Comparison of ENCODE assay signal across 25 cellular contexts in the genomic region with DNA sequence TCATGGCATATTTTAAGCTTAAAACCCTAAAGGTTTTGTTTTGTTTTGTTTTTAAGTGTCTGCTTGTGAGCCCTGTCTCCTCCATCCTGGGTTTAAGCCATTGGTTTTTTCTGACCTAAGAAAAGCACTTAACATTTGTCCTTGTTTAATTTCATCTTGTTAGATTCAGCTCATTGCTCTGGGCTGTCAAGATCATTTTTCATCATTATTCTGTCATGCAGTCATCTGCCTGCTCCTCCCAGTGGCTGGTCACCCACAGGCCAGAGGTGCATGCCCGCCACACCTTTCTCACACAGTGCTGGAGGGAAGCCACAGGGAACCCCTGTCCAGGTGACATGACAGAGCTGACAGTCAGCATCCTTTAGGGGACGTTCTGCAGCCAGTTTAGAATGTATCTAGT. TPM values are rescaled to one million over a fixed set of nuclear protein-coding genes. Genes with fewer than 3 reads are reported as not detected.
"Had no signal": no experiment of that assay in that cellular context is flagged by ENCODE, and none has a peak within 500 bp of the region (broad histone marks: within the 10 kb centered on the region; RNA-seq: fewer than 3 reads in every experiment).

No MANE protein-coding gene starts in this region.

- H3K4me3 Mint-ChIP-seq: T-helper 17 cell had no signal

- H3K27me3 Mint-ChIP-seq: T-helper 17 cell had no signal

- DNase-seq: KBM-7, MV-4-11, NCI-H1048, NCI-H1105, NCI-H1436, NCI-H187, NCI-H2029, NCI-H2081 treated with DMSO at 0.1 percent for 48 hours, NCI-H2171, NCI-H226, NCI-H446 treated with DMSO at 0.1 percent for 48 hours, NCI-H510A treated with DMSO at 0.1 percent for 48 hours, NCI-H526, NCI-H748 treated with DMSO at 0.1 percent for 48 hours, PC-3, SHP77, T-helper 1 cell, T-helper 17 cell had no signal

- H3K27ac Mint-ChIP-seq: T-helper 17 cell had no signal

- H3K4me1 Mint-ChIP-seq: T-helper 17 cell had no signal

- H3K27ac ChIP-seq: RWPE1 had no signal

- ATAC-seq: Panc1, PC-3, SK-N-SH treated with all-trans-retinoic acid at 6 μM for 48 hours, T-helper 17 cell had no signal

RNA-seq across cellular contexts. Expression of a gene that starts 11.7 kb away (rescaled TPM):
- total RNA-seq: HT-29, LHCN-M2, MCF 10A, PC-3, SK-MEL-5 had no signal
